ENCODE assay signal across 8 cellular contexts in genomic region chr11:97389270-97389669, GRCh38.
"Had no signal": no experiment of that assay in that cellular context is flagged by ENCODE, and none has a peak within 500 bp of the region (broad histone marks: within the 10 kb centered on the region; RNA-seq: fewer than 3 reads in every experiment).

No MANE protein-coding gene starts in this region.

- H3K4me3 ChIP-seq: GM23248, GM23338, HAP-1 had no signal

- DNase-seq: GM23248, GOT3, H7, H9, HCEC 1CT, HFFc6 had no signal
